In genomic region chr3:4507010-4507596, GRCh38 we compare ENCODE assay signal across 13 cellular contexts. TPM values are rescaled to one million over a fixed set of nuclear protein-coding genes. Genes with fewer than 3 reads are reported as not detected.
DNase-seq lines count a peak whose midpoint lies in the region; ATAC-seq, FAIRE-seq and TF ChIP-seq lines count a peak whose summit lies in the region.
"Had no signal": no experiment of that assay in that cellular context is flagged by ENCODE, and none has a peak within 500 bp of the region (broad histone marks: within the 10 kb centered on the region; RNA-seq: fewer than 3 reads in every experiment).

No MANE protein-coding gene starts in this region.

- H3K9ac ChIP-seq in HepG2 (ENCODE audit: insufficient read depth, low read depth, low read length): no peak overlapping the region

- peak overlapping the region; percentile 28 for H3K27ac ChIP-seq in HepG2 (ENCODE audit: extremely low read length, insufficient read depth, low read length)
- no peak overlapping the region for H3K27ac ChIP-seq in RWPE1
- H3K27ac ChIP-seq: adrenal gland, epithelial cell of prostate had no signal

- H3K79me2 ChIP-seq in HepG2 (ENCODE audit: insufficient read depth, low read length): no peaks in the 10 kb centered on the region

- TF ChIP-seq EP300 in HepG2 (IDR thresholded peaks at IDR 0.05; ENCODE audit: low read depth in 2 of 2, low read length in 2 of 2) (peak in 1 of 2 experiments; percentile 32; a peak in 1 of 4 replicates), HepG2 (CRISPR knock-in tag; IDR thresholded peaks at IDR 0.05; ENCODE audit: borderline replicate concordance) (no peak)

- FAIRE-seq in GM12892 (lab: Jason Lieb, UNC): peak; percentile 56
- FAIRE-seq in HepG2 (lab: Jason Lieb, UNC): peak; percentile 30

- DNase-seq in GM12892 (ENCODE audit: insufficient read length) (no peak), NAMALWA (ENCODE audit: low spot score) (peak; percentile 45), HepG2 (ENCODE audit: low spot score) (peak; percentile 43), NCI-H82 treated with DMSO at 0.1 percent for 48 hours (lab: John Stamatoyannopoulos, UW; ENCODE audit: unreplicated experiment) (no peak), RWPE1 (ENCODE audit: low spot score) (no peak)
- no peak for DNase-seq in activated effector memory CD4-positive, alpha-beta T cell treated with Interleukin-2 at 50 U/mL for 16 hours
- DNase-seq: activated CD4-positive, alpha-beta T cell treated with anti-CD3 and anti-CD28 coated beads for 4 hours; NCI-H1105; retina had no signal

- H3K27me3 ChIP-seq in HepG2 (ENCODE audit: control insufficient read depth in 1 of 2, insufficient read depth in 2 of 2, low read length in 2 of 2): no peaks in the 10 kb centered on the region
- H3K27me3 ChIP-seq: adrenal gland had no signal

- BruUV-seq in HepG2 (replicated peaks; lab: Mats Ljungman, UMichigan): no TSS peak

- POLR2A ChIA-PET in HepG2 (lab: Yijun Ruan, JAX) (interaction anchor here (12.6 kb wide), 1 partner anchor 14 kb away, joined by 120 read pairs; the partner anchor contains the start of gene ITPR1), RWPE1 (lab: Yijun Ruan, JAX; ENCODE audit: low non-redundant PET) (no interaction called here)

- TF ChIP-seq POLR2A in GM12892 (IDR thresholded peaks at IDR 0.05; ENCODE audit: low read depth, low read length) (no peak), HepG2 (IDR thresholded peaks at IDR 0.05; ENCODE audit: insufficient read depth in 1 of 2, low read depth in 2 of 2, low read length in 2 of 2) (no peak)

- TF ChIP-seq RAD21 in HepG2 (CRISPR knock-in tag; IDR thresholded peaks at IDR 0.05): no peak

- ATAC-seq in GM21619 (IDR thresholded peaks at IDR 0.05; ENCODE audit: unreplicated experiment) (peak; percentile 24), HepG2 (peak; percentile 33; the same call in 1 of the 3 replicates), HG02798 (IDR thresholded peaks at IDR 0.05; ENCODE audit: poor library complexity, unreplicated experiment) (no peak)

- no peaks in the 10 kb centered on the region for H3K36me3 ChIP-seq in HepG2 (replicated peaks in 1 of 2; ENCODE audit: control insufficient read depth in 1 of 2, insufficient read depth in 2 of 2, low read length in 2 of 2)
- H3K36me3 ChIP-seq: adrenal gland had no signal

- in situ Hi-C loops in HepG2 (cut with HindIII; ENCODE audit: extremely low pct_ligation_motif_present, low pct_unique_long_range_greater_than_20kb): no loop called here

- intact Hi-C loops in HepG2 (cut with micrococcal nuclease; ENCODE audit: unreplicated experiment): loop anchor here (2.0 kb wide), 1 partner anchor 14 kb away; the partner anchor contains the start of gene ITPR1

- no peaks in the 10 kb centered on the region for H4K20me1 ChIP-seq in HepG2 (ENCODE audit: insufficient read depth, low read length)

- CTCF ChIA-PET in HepG2 (lab: Yijun Ruan, JAX; ENCODE audit: low intra/inter-chr PET ratio, low total read pairs) (no interaction called here), RWPE1 (lab: Yijun Ruan, JAX) (no interaction called here)

- TF ChIP-seq CTCF in HepG2 (CRISPR knock-in tag; IDR thresholded peaks at IDR 0.05): no peak
- TF ChIP-seq CTCF in RWPE1 (conservative IDR thresholded peaks at IDR 0.05; ENCODE audit: low read depth): no peak

- no peak overlapping the region for H3K4me2 ChIP-seq in HepG2 (ENCODE audit: low read depth, low read length)

- no peak overlapping the region for H2AFZ ChIP-seq in HepG2 (ENCODE audit: low read length)

- no peaks in the 10 kb centered on the region for H3K9me3 ChIP-seq in HepG2 (ENCODE audit: low read length)
- H3K9me3 ChIP-seq: adrenal gland had no signal

- peaks cover 92% of the 10 kb centered on the region for H3K4me1 ChIP-seq in HepG2 (ENCODE audit: insufficient read depth, low read length)

- H3K4me3 ChIP-seq in HepG2 (replicated peaks in 1 of 3; ENCODE audit: insufficient read depth in 1 of 3, low read depth in 2 of 3, low read length in 3 of 3): no peak overlapping the region
- H3K4me3 ChIP-seq: adrenal gland had no signal

- 75% methylated on average over 5 of the region's 5 CpGs for WGBS in HepG2 (ENCODE audit: low lambda C conversion rate)

TF ChIP-seq in HepG2, 621 proteins besides CTCF, POLR2A, EP300 and RAD21 (continues in another document):
- no peak for TF ChIP-seq ZNF20 (CRISPR knock-in tag; IDR thresholded peaks at IDR 0.05)
- no peak for TF ChIP-seq MEF2D (CRISPR knock-in tag; IDR thresholded peaks at IDR 0.05)
- peak; percentile 49; the same call in 1 of the 2 replicates for TF ChIP-seq ESRRA (CRISPR knock-in tag; IDR thresholded peaks at IDR 0.05; ENCODE audit: low read depth)
- peak; percentile 81 for TF ChIP-seq GATAD2A (CRISPR knock-in tag; IDR thresholded peaks at IDR 0.05)
- TF ChIP-seq TEAD3 (CRISPR knock-in tag; optimal IDR thresholded peaks at IDR 0.05; ENCODE audit: borderline replicate concordance): no peak
- TF ChIP-seq, protein P1, sequence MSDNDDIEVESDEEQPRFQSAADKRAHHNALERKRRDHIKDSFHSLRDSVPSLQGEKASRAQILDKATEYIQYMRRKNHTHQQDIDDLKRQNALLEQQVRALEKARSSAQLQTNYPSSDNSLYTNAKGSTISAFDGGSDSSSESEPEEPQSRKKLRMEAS (IDR thresholded peaks at IDR 0.05): 0 out of 2 replicates have a peak, but pooled peaks have one; percentile 11

RNA-seq across cellular contexts. Expression of gene ITPR1, which starts 14.0 kb away (rescaled TPM):
- 28.5 TPM for polyA plus RNA-seq in GM12892 (2012; ENCODE audit: missing spikeins)
- 10.1 and 11.4 TPM in 2 replicates for total RNA-seq in HepG2 (2016; rRNA removed; fragmentation: Illumina TruSeq; extraction: Trizol)
- 1.5 and 2.1 TPM in 2 replicates for total RNA-seq in HepG2 (2016; cell fraction: cytosol; rRNA removed; fragmentation: Illumina TruSeq; extraction: Trizol; ENCODE audit: low read depth)
- total RNA-seq in HepG2 (2016; cell fraction: insoluble cytoplasmic fraction; rRNA removed; fragmentation: Illumina TruSeq; extraction: Trizol): 11.8 and 12.0 TPM in 2 replicates
- 3.9 and 4.1 TPM in 2 replicates for total RNA-seq in HepG2 (2016; cell fraction: membrane; rRNA removed; fragmentation: Illumina TruSeq; extraction: Trizol)
- 32.1 and 34.1 TPM in 2 replicates for total RNA-seq in HepG2 (2016; cell fraction: nucleus; rRNA removed; fragmentation: Illumina TruSeq; extraction: Trizol)
- 6.3 and 10.0 TPM in 2 replicates for polyA plus RNA-seq in HepG2 (2011; rRNA removed)
- 4.4 and 4.5 TPM in 2 replicates for polyA plus RNA-seq in HepG2 (2011; cell fraction: cytosol; rRNA removed)
- 9.3 and 10.4 TPM in 2 replicates for polyA plus RNA-seq in HepG2 (2011; cell fraction: nucleus; rRNA removed)
- 9.7 and 13.7 TPM in 2 replicates for polyA plus RNA-seq in HepG2 (2012)
- 0.59 and 0.74 TPM in 2 replicates for polyA plus RNA-seq in HepG2 (2016; cell fraction: cytosol; fragmentation: Illumina TruSeq; extraction: Trizol; ENCODE audit: low read depth)
- 5.4 and 5.7 TPM in 2 replicates for polyA plus RNA-seq in HepG2 (2016; cell fraction: insoluble cytoplasmic fraction; fragmentation: Illumina TruSeq; extraction: Trizol; ENCODE audit: low read depth)
- 0.90 and 1.2 TPM in 2 replicates for polyA plus RNA-seq in HepG2 (2016; cell fraction: membrane; fragmentation: Illumina TruSeq; extraction: Trizol; ENCODE audit: low read depth)
- 12.6 and 14.0 TPM in 2 replicates for polyA plus RNA-seq in HepG2 (2016; cell fraction: nucleus; fragmentation: Illumina TruSeq; extraction: Trizol; ENCODE audit: insufficient read depth, low read depth)
- polyA minus RNA-seq in HepG2 (2011; rRNA and poly(A)+ RNA removed; ENCODE audit: low replicate concordance): 31.4 and 330 TPM in 2 replicates
- polyA minus RNA-seq in HepG2 (2011; cell fraction: cytosol; rRNA and poly(A)+ RNA removed): 12.1 and 15.5 TPM in 2 replicates
- polyA minus RNA-seq in HepG2 (2011; cell fraction: nucleus; rRNA and poly(A)+ RNA removed): 75.3 and 85.2 TPM in 2 replicates

RNA-seq across cellular contexts. Expression of gene SUMF1, which starts 40.0 kb away (rescaled TPM):
- polyA plus RNA-seq in GM12892 (2012; ENCODE audit: missing spikeins): 6.4 TPM
- total RNA-seq in HepG2 (2016; rRNA removed; fragmentation: Illumina TruSeq; extraction: Trizol): 14.1 and 28.9 TPM in 2 replicates
- 9.1 and 10.4 TPM in 2 replicates for total RNA-seq in HepG2 (2016; cell fraction: cytosol; rRNA removed; fragmentation: Illumina TruSeq; extraction: Trizol; ENCODE audit: low read depth)
- 15.7 and 30.9 TPM in 2 replicates for total RNA-seq in HepG2 (2016; cell fraction: insoluble cytoplasmic fraction; rRNA removed; fragmentation: Illumina TruSeq; extraction: Trizol)
- 10.4 and 11.0 TPM in 2 replicates for total RNA-seq in HepG2 (2016; cell fraction: membrane; rRNA removed; fragmentation: Illumina TruSeq; extraction: Trizol)
- total RNA-seq in HepG2 (2016; cell fraction: nucleus; rRNA removed; fragmentation: Illumina TruSeq; extraction: Trizol): 35.9 and 39.6 TPM in 2 replicates
- polyA plus RNA-seq in HepG2 (2011; rRNA removed): 18.5 and 19.4 TPM in 2 replicates
- polyA plus RNA-seq in HepG2 (2011; cell fraction: cytosol; rRNA removed): 25.4 and 26.1 TPM in 2 replicates
- 23.9 and 25.8 TPM in 2 replicates for polyA plus RNA-seq in HepG2 (2011; cell fraction: nucleus; rRNA removed)
- 13.5 and 16.1 TPM in 2 replicates for polyA plus RNA-seq in HepG2 (2012)
- polyA plus RNA-seq in HepG2 (2016; cell fraction: cytosol; fragmentation: Illumina TruSeq; extraction: Trizol; ENCODE audit: low read depth): 2.1 and 2.6 TPM in 2 replicates
- polyA plus RNA-seq in HepG2 (2016; cell fraction: insoluble cytoplasmic fraction; fragmentation: Illumina TruSeq; extraction: Trizol; ENCODE audit: low read depth): 11.5 and 12.3 TPM in 2 replicates
- 4.8 and 5.8 TPM in 2 replicates for polyA plus RNA-seq in HepG2 (2016; cell fraction: membrane; fragmentation: Illumina TruSeq; extraction: Trizol; ENCODE audit: low read depth)
- 26.9 and 28.6 TPM in 2 replicates for polyA plus RNA-seq in HepG2 (2016; cell fraction: nucleus; fragmentation: Illumina TruSeq; extraction: Trizol; ENCODE audit: insufficient read depth, low read depth)
- polyA minus RNA-seq in HepG2 (2011; rRNA and poly(A)+ RNA removed; ENCODE audit: low replicate concordance): 41.6 and 45.0 TPM in 2 replicates
- polyA minus RNA-seq in HepG2 (2011; cell fraction: cytosol; rRNA and poly(A)+ RNA removed): 10.6 and 13.7 TPM in 2 replicates
- 63.1 and 66.0 TPM in 2 replicates for polyA minus RNA-seq in HepG2 (2011; cell fraction: nucleus; rRNA and poly(A)+ RNA removed)

Comparison
In these comparisons a context has a peak if more than half of its experiments do, and no peak if none do; other contexts are left out.
1. DNase-seq: peak in NAMALWA (single experiment) and HepG2 (single experiment); none in GM12892 (single experiment), NCI-H82 treated with DMSO at 0.1 percent for 48 hours (single experiment), RWPE1 (single experiment) and activated effector memory CD4-positive, alpha-beta T cell treated with Interleukin-2 at 50 U/mL for 16 hours (single experiment).